Comparison of ENCODE assay signal across 21 cellular contexts in genomic region chr18:3713708-3714107, GRCh38.
A peak's percentile ranks its signal among the peaks of the same experiment; 100 is the strongest.
DNase-seq lines count a peak whose midpoint lies in the region; ATAC-seq and TF ChIP-seq lines count a peak whose summit lies in the region.
"Had no signal": no experiment of that assay in that cellular context is flagged by ENCODE, and none has a peak within 500 bp of the region (broad histone marks: within the 10 kb centered on the region; RNA-seq: fewer than 3 reads in every experiment).

No MANE protein-coding gene starts in this region.

- peaks cover 32% of the 10 kb centered on the region for H3K4me1 Mint-ChIP-seq in Caco-2 (ENCODE audit: low read depth, unreplicated experiment)
- H3K4me1 Mint-ChIP-seq: GM23338 had no signal

- no peaks in the 10 kb centered on the region for H4K20me1 ChIP-seq in smooth muscle cell (ENCODE audit: low read depth)

- no peak overlapping the region for H2AFZ ChIP-seq in smooth muscle cell (ENCODE audit: low read depth)
- H2AFZ ChIP-seq: GM23338 had no signal

- POLR2A ChIA-PET in Caco-2 (lab: Charles Lee) (no interaction called here), Panc1 (lab: Charles Lee) (interaction anchor here (0.6 kb wide), 1 partner anchor 281 kb away, joined by 5 read pairs; no protein-coding TSS in a partner anchor)

- H3K4me1 ChIP-seq in Caco-2 (peaks cover 30% of the 10 kb centered on the region), Panc1 (ENCODE audit: control insufficient read depth, insufficient read depth, low read length) (peaks cover 43% of the 10 kb centered on the region), smooth muscle cell (ENCODE audit: low read depth) (peaks cover 19% of the 10 kb centered on the region), Peyer's patch (peaks cover 0 to 34% (median 5%) of the 10 kb centered on the region in 4 donors), HAP-1 (peaks cover 15% of the 10 kb centered on the region)

- H3K4me2 ChIP-seq in smooth muscle cell = peak overlapping the region; percentile 72
- H3K4me2 ChIP-seq: A549, GM23338 had no signal

- WGBS in smooth muscle cell (ENCODE audit: low lambda C conversion rate) = 91% methylated on average over 8 of the region's 8 CpGs

- CTCF ChIA-PET in Caco-2 (lab: Charles Lee) = interaction anchor here (1.0 kb wide), 1 partner anchor 57 kb away, joined by 3 read pairs; no protein-coding TSS in a partner anchor
- CTCF ChIA-PET in Panc1 (lab: Charles Lee) = no interaction called here

- H3K27me3 Mint-ChIP-seq in Caco-2 (ENCODE audit: insufficient read depth, unreplicated experiment) = no peaks in the 10 kb centered on the region

- TF ChIP-seq CTCF in Caco-2 (IDR thresholded peaks at IDR 0.05; ENCODE audit: insufficient read depth in 1 of 2, low read depth in 1 of 2, low read length in 1 of 2, severe bottlenecking in 1 of 2, unreplicated experiment in 1 of 2) (no peak), Panc1 (IDR thresholded peaks at IDR 0.05) (no peak), smooth muscle cell (IDR thresholded peaks at IDR 0.05; ENCODE audit: borderline replicate concordance, insufficient read depth, poor library complexity, severe bottlenecking) (no peak), Peyer's patch (IDR thresholded peaks at IDR 0.05) (no peak)

- peak overlapping the region; percentile 16 for H3K27ac Mint-ChIP-seq in Caco-2 (ENCODE audit: unreplicated experiment)
- H3K27ac Mint-ChIP-seq: CD4-positive, alpha-beta T cell; GM23338; HFFc6 had no signal

- H3K27ac ChIP-seq in Panc1 (ENCODE audit: low read length) (0 out of 2 replicates have a peak overlapping the region, but pooled peaks have one; percentile 40), smooth muscle cell (ENCODE audit: low read depth) (peak overlapping the region; percentile 71), Peyer's patch (no peak overlapping the region)
- H3K27ac ChIP-seq: 22Rv1, C4-2B had no signal

- no peaks in the 10 kb centered on the region for H3K79me2 ChIP-seq in smooth muscle cell (ENCODE audit: low read depth)

- intact Hi-C loops in Caco-2 (cut with micrococcal nuclease; ENCODE audit: unreplicated experiment) (loop anchor here (1.0 kb wide), 1 partner anchor 8 kb away; no protein-coding TSS in a partner anchor), Panc1 (cut with micrococcal nuclease; ENCODE audit: unreplicated experiment) (no loop called here)

- H3K4me3 Mint-ChIP-seq in Caco-2 (ENCODE audit: unreplicated experiment) = no peak overlapping the region
- H3K4me3 Mint-ChIP-seq: CD4-positive, alpha-beta T cell; GM23338; HFFc6 had no signal

- ATAC-seq in Panc1 (no peak), HG02798 (IDR thresholded peaks at IDR 0.05; ENCODE audit: poor library complexity, unreplicated experiment) (no peak)
- ATAC-seq: A549, GM12878, GM23338, HCT116 had no signal

- no peaks in the 10 kb centered on the region for H3K9me3 Mint-ChIP-seq in Caco-2 (ENCODE audit: unreplicated experiment)
- H3K9me3 Mint-ChIP-seq: CD4-positive, alpha-beta T cell; GM23338; HFFc6 had no signal

- BruUV-seq in Caco-2 (replicated peaks; lab: Mats Ljungman, UMichigan) (no TSS peak), Panc1 (replicated peaks; lab: Mats Ljungman, UMichigan) (no TSS peak)

- H3K4me3 ChIP-seq in Caco-2 (ENCODE audit: low read depth, low read length) = no peak overlapping the region
- no peak overlapping the region for H3K4me3 ChIP-seq in Panc1 (ENCODE audit: low read depth in 2 of 2, low read length in 2 of 2)
- H3K4me3 ChIP-seq in smooth muscle cell = no peak overlapping the region
- no peak overlapping the region for H3K4me3 ChIP-seq in Peyer's patch
- H3K4me3 ChIP-seq in HAP-1 = no peak overlapping the region
- H3K4me3 ChIP-seq: A549, GM12878, GM23338 had no signal

- H3K9me3 ChIP-seq in Caco-2 = no peaks in the 10 kb centered on the region
- H3K9me3 ChIP-seq in Panc1 (ENCODE audit: control insufficient read depth, insufficient read depth, low read depth, low read length) = no peaks in the 10 kb centered on the region
- no peaks in the 10 kb centered on the region for H3K9me3 ChIP-seq in smooth muscle cell (replicated peaks; ENCODE audit: low read depth)
- no peaks in the 10 kb centered on the region for H3K9me3 ChIP-seq in Peyer's patch
- H3K9me3 ChIP-seq in HAP-1 = no peaks in the 10 kb centered on the region
- H3K9me3 ChIP-seq: A549 had no signal

- in situ Hi-C loops in Panc1 (cut with HindIII; ENCODE audit: low pct_unique_long_range_greater_than_20kb, low sequenced_read_pairs) = no loop called here
- in situ Hi-C loops in HAP-1 (cut with MboI; ENCODE audit: low sequenced_read_pairs) = loop anchor here (25.0 kb wide), 1 partner anchor 1349 kb away; no protein-coding TSS in a partner anchor

- H3K36me3 ChIP-seq in Caco-2 (ENCODE audit: control insufficient read depth, insufficient read depth, low read length) = no peaks in the 10 kb centered on the region
- no peaks in the 10 kb centered on the region for H3K36me3 ChIP-seq in Panc1 (ENCODE audit: control insufficient read depth, insufficient read depth, low read length)
- no peaks in the 10 kb centered on the region for H3K36me3 ChIP-seq in smooth muscle cell (ENCODE audit: low read depth)
- no peaks in the 10 kb centered on the region for H3K36me3 ChIP-seq in Peyer's patch
- H3K36me3 ChIP-seq in HAP-1 (replicated peaks) = no peaks in the 10 kb centered on the region

- H3K36me3 Mint-ChIP-seq in Caco-2 (ENCODE audit: insufficient read depth, unreplicated experiment) = no peaks in the 10 kb centered on the region

- H3K27me3 ChIP-seq in Caco-2 (replicated peaks; ENCODE audit: control insufficient read depth, insufficient read depth, low read length) = no peaks in the 10 kb centered on the region
- H3K27me3 ChIP-seq in Panc1 (ENCODE audit: control insufficient read depth, insufficient read depth, low read length) = no peaks in the 10 kb centered on the region
- H3K27me3 ChIP-seq in smooth muscle cell (ENCODE audit: low read depth) = no peaks in the 10 kb centered on the region
- H3K27me3 ChIP-seq in Peyer's patch = no peaks in the 10 kb centered on the region
- no peaks in the 10 kb centered on the region for H3K27me3 ChIP-seq in HAP-1 (ENCODE audit: low read depth)

- no peak for TF ChIP-seq POLR2A in Peyer's patch (IDR thresholded peaks at IDR 0.05)

- H3K9ac ChIP-seq in smooth muscle cell (ENCODE audit: low read depth) = no peak overlapping the region

- peaks cover 21% of the 10 kb centered on the region for H3F3A ChIP-seq in smooth muscle cell (ENCODE audit: low read depth)

- no peak for DNase-seq in Caco-2
- DNase-seq in Panc1 (ENCODE audit: low read depth, low spot score) = no peak
- peak; percentile 37 for DNase-seq in middle frontal gyrus (ENCODE audit: extremely low spot score, low spot score)
- no peak for DNase-seq in smooth muscle cell (lab: John Stamatoyannopoulos, UW; ENCODE audit: unreplicated experiment)
- DNase-seq in T-helper 1 cell = no peak
- DNase-seq in Peyer's patch = no peak
- no peak for DNase-seq in HAP-1 (ENCODE audit: low spot score in 2 of 2)
- DNase-seq: AML-193; CD4-positive, alpha-beta T cell; DMS153; DMS79; GF-D8; HFFc6; IMR-90 had no signal

Comparison
In these comparisons a context has a peak if more than half of its experiments do, and no peak if none do; other contexts are left out.
1. H3K27ac ChIP-seq: peak in Panc1 (single experiment) and smooth muscle cell (single experiment); none in Peyer's patch (0 of 4).